1 cellular context compared by ENCODE assay signal in genomic region chr17:80259642-80260535, GRCh38.
TF ChIP-seq lines count a peak whose summit lies in the region.

No MANE protein-coding gene starts in this region.

TF ChIP-seq in SK-N-SH, 30 proteins besides CTCF, POLR2A, EP300 and RAD21 (continued from another document):
- TF ChIP-seq, protein P1, sequence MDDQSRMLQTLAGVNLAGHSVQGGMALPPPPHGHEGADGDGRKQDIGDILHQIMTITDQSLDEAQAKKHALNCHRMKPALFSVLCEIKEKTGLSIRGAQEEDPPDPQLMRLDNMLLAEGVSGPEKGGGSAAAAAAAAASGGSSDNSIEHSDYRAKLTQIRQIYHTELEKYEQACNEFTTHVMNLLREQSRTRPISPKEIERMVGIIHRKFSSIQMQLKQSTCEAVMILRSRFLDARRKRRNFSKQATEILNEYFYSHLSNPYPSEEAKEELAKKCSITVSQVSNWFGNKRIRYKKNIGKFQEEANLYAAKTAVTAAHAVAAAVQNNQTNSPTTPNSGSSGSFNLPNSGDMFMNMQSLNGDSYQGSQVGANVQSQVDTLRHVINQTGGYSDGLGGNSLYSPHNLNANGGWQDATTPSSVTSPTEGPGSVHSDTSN (IDR thresholded peaks at IDR 0.05) = no peak
- TF ChIP-seq TAF1 (IDR thresholded peaks at IDR 0.05; ENCODE audit: borderline replicate concordance, low read depth, low read length) = peak; percentile 25; the same call in 1 of the 2 replicates
- no peak for TF ChIP-seq RCOR1 (IDR thresholded peaks at IDR 0.05; ENCODE audit: low read length)
- no peak for TF ChIP-seq TCF12 (IDR thresholded peaks at IDR 0.05)
- TF ChIP-seq RXRA (IDR thresholded peaks at IDR 0.05; ENCODE audit: borderline replicate concordance, low read depth) = no peak
- TF ChIP-seq YY1 (IDR thresholded peaks at IDR 0.05; ENCODE audit: low read depth) = no peak
- peak; percentile 72 for TF ChIP-seq NRF1 (IDR thresholded peaks at IDR 0.05; ENCODE audit: low read depth, low read length)
- no peak for TF ChIP-seq IRF3 (IDR thresholded peaks at IDR 0.05; ENCODE audit: low read depth, low read length)
- no peak for TF ChIP-seq CHD2 (IDR thresholded peaks at IDR 0.05; ENCODE audit: low read length, partially characterized antibody)
- 0 out of 2 replicates have a peak, but pooled peaks have one; percentile 52 for TF ChIP-seq MAX (IDR thresholded peaks at IDR 0.05; ENCODE audit: low read depth)
- no peak for TF ChIP-seq RFX5 (IDR thresholded peaks at IDR 0.05; ENCODE audit: low read length)
- TF ChIP-seq, protein P2, sequence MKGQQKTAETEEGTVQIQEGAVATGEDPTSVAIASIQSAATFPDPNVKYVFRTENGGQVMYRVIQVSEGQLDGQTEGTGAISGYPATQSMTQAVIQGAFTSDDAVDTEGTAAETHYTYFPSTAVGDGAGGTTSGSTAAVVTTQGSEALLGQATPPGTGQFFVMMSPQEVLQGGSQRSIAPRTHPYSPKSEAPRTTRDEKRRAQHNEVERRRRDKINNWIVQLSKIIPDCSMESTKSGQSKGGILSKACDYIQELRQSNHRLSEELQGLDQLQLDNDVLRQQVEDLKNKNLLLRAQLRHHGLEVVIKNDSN (IDR thresholded peaks at IDR 0.05; ENCODE audit: borderline replicate concordance, low read depth) = no peak
- TF ChIP-seq MXI1 (IDR thresholded peaks at IDR 0.05; ENCODE audit: low read depth, low read length) = peak; percentile 43; the same call in 1 of the 2 replicates
- no peak for TF ChIP-seq NFIC (IDR thresholded peaks at IDR 0.05; ENCODE audit: borderline replicate concordance)
